8 cellular contexts compared by ENCODE assay signal in genomic region chr14:100067971-100068959, GRCh38. TPM values are rescaled to one million over a fixed set of nuclear protein-coding genes. Genes with fewer than 3 reads are reported as not detected.
DNase-seq lines count a peak whose midpoint lies in the region; ATAC-seq, FAIRE-seq and TF ChIP-seq lines count a peak whose summit lies in the region.

No MANE protein-coding gene starts in this region.

- FAIRE-seq in keratinocyte (lab: Jason Lieb, UNC), result peak; percentile 84

- peak overlapping the region; percentile 6 for H3K9ac ChIP-seq in keratinocyte (ENCODE audit: control insufficient read depth, extremely low read depth, insufficient read depth, low read length)

- no peak overlapping the region for H3K4me3 ChIP-seq in keratinocyte (ENCODE audit: control insufficient read depth in 2 of 3, extremely low read depth in 1 of 3, insufficient read depth in 2 of 3, low read depth in 1 of 3, low read length in 3 of 3)

- no peak for TF ChIP-seq CTCF in keratinocyte (optimal IDR thresholded peaks at IDR 0.05 in 1 of 3, IDR thresholded peaks at IDR 0.05 in 1 of 3, conservative IDR thresholded peaks at IDR 0.05 in 1 of 3; ENCODE audit: extremely low read depth in 1 of 3, insufficient read depth in 2 of 3, low read length in 3 of 3)

- H3K36me3 ChIP-seq in keratinocyte (ENCODE audit: control insufficient read depth in 2 of 2, extremely low read depth in 1 of 2, insufficient read depth in 2 of 2, low read length in 2 of 2), result no peaks in the 10 kb centered on the region

- no peaks in the 10 kb centered on the region for H3K27me3 ChIP-seq in keratinocyte (ENCODE audit: control insufficient read depth, extremely low read depth, insufficient read depth, low read length)

- peak overlapping the region; percentile 89 for H2AFZ ChIP-seq in keratinocyte (ENCODE audit: control insufficient read depth, low read length)

- no peaks in the 10 kb centered on the region for H3K9me3 ChIP-seq in keratinocyte (ENCODE audit: control insufficient read depth, low read depth, low read length)

- H3K27ac ChIP-seq in keratinocyte (ENCODE audit: control insufficient read depth, insufficient read depth, low read length), result peak overlapping the region; percentile 79

- dilution Hi-C loops in keratinocyte (cut with MboI; ENCODE audit: extremely low pct_ligation_motif_present, low sequenced_read_pairs), result no loop called here

- H3K4me2 ChIP-seq in keratinocyte (ENCODE audit: control insufficient read depth, extremely low read depth, insufficient read depth, low read depth, low read length), result peak overlapping the region; percentile 61

- H3K4me1 ChIP-seq in keratinocyte (ENCODE audit: control insufficient read depth, extremely low read depth, insufficient read depth, low read length), result peaks cover 28% of the 10 kb centered on the region

- peak; percentile 20 for ATAC-seq in GM18861 (IDR thresholded peaks at IDR 0.05; ENCODE audit: unreplicated experiment)
- ATAC-seq in HG03060 (IDR thresholded peaks at IDR 0.05; ENCODE audit: low read depth, unreplicated experiment), result peak; percentile 23

- H4K20me1 ChIP-seq in keratinocyte (ENCODE audit: control insufficient read depth, extremely low read depth, insufficient read depth, low read length), result no peaks in the 10 kb centered on the region

- H3K79me2 ChIP-seq in keratinocyte (ENCODE audit: control insufficient read depth, insufficient read depth, low read length), result no peaks in the 10 kb centered on the region

- DNase-seq in SIG-M5 treated with dmso at 0.1 percent for 504 hours (lab: John Stamatoyannopoulos, UW; ENCODE audit: unreplicated experiment), result peak; percentile 77
- DNase-seq in activated naive CD4-positive, alpha-beta T cell treated with anti-CD3 and anti-CD28 coated beads, Interleukin-2, amount 50 U/mL, for 16 hours, result peak; percentile 83
- peak; percentile 54 for DNase-seq in keratinocyte (ENCODE audit: low read depth, low spot score)
- peak; percentile 81 for DNase-seq in stimulated activated CD8-positive, alpha-beta memory T cell treated with anti-CD3 and anti-CD28 coated beads, Interleukin-12 subunit alpha, Interleukin-12 subunit beta, amount 100 ng/mL, for 1 hour (ENCODE audit: low read depth)
- no peak for DNase-seq in SHP77 (lab: John Stamatoyannopoulos, UW)
- no peak for DNase-seq in NCI-H128 (lab: John Stamatoyannopoulos, UW; ENCODE audit: unreplicated experiment)

- no peaks in the 10 kb centered on the region for H3K9me1 ChIP-seq in keratinocyte (ENCODE audit: control insufficient read depth, extremely low read depth, insufficient read depth, low read length)

RNA-seq across cellular contexts. Expression of gene EVL, which starts 3.0 kb away (rescaled TPM):
- 12.0 to 16.2 TPM (median 13.2 TPM) in 3 replicates for polyA plus RNA-seq in keratinocyte
- 32.6 TPM for polyA plus RNA-seq in keratinocyte (2011; ENCODE audit: low read depth)
- polyA plus RNA-seq in keratinocyte (2011; cell fraction: cytosol; rRNA removed), result 9.4 and 13.2 TPM in 2 replicates
- 52.6 and 66.7 TPM in 2 replicates for polyA plus RNA-seq in keratinocyte (2011; cell fraction: nucleus; rRNA removed)
- polyA plus RNA-seq in keratinocyte (2012; ENCODE audit: low replicate concordance), result 13.1 and 17.6 TPM in 2 replicates
- 8.2 to 26.8 TPM (median 10.1 TPM) in 3 replicates for polyA minus RNA-seq in keratinocyte
- polyA minus RNA-seq in keratinocyte (2011; cell fraction: cytosol; rRNA and poly(A)+ RNA removed), result 11.3 TPM
- 11.3 and 19.3 TPM in 2 replicates for polyA minus RNA-seq in keratinocyte (2011; cell fraction: nucleus; rRNA and poly(A)+ RNA removed)

Comparison
In these comparisons a context has a peak if more than half of its experiments do, and no peak if none do; other contexts are left out.
1. DNase-seq: peak in SIG-M5 treated with dmso at 0.1 percent for 504 hours (single experiment), activated naive CD4-positive, alpha-beta T cell treated with anti-CD3 and anti-CD28 coated beads, Interleukin-2, amount 50 U/mL, for 16 hours (single experiment), keratinocyte (single experiment) and stimulated activated CD8-positive, alpha-beta memory T cell treated with anti-CD3 and anti-CD28 coated beads, Interleukin-12 subunit alpha, Interleukin-12 subunit beta, amount 100 ng/mL, for 1 hour (single experiment); none in SHP77 (0 of 2) and NCI-H128 (single experiment).